20 cellular contexts compared by ENCODE assay signal in genomic region chr3:61961882-61962281, GRCh38.
"Had no signal": no experiment of that assay in that cellular context is flagged by ENCODE, and none has a peak within 500 bp of the region (broad histone marks: within the 10 kb centered on the region; RNA-seq: fewer than 3 reads in every experiment).

No MANE protein-coding gene starts in this region.

- DNase-seq: cortex of kidney; effector memory CD4-positive, alpha-beta T cell; foreskin melanocyte; head of caudate nucleus; hippocampal formation; mesendoderm; naive B cell; psoas muscle; retina; sigmoid colon; small intestine; stimulated activated CD4-positive, alpha-beta T cell treated with anti-CD3 and anti-CD28 coated beads, Interleukin-2, amount 100 ng/mL, for 48 hours; stimulated activated naive CD8-positive, alpha-beta T cell treated with anti-CD3 and anti-CD28 coated beads, Interleukin-15, Interleukin-2, amounts not matched to agents 100 U/mL and 50 U/mL, for 24 hours; thyroid gland had no signal

- H3K36me3 ChIP-seq: neutrophil, sigmoid colon, suprapubic skin, thyroid gland had no signal

- H3K36me3 Mint-ChIP-seq: naive B cell; stimulated activated effector memory CD8-positive, alpha-beta T cell treated with anti-CD3 and anti-CD28 coated beads, Interleukin-12 subunit alpha, Interleukin-12 subunit beta, amount 100 ng/mL, for 72 hours; type B pancreatic cell had no signal

- H3K27ac Mint-ChIP-seq: nephron; stimulated activated effector memory CD8-positive, alpha-beta T cell treated with anti-CD3 and anti-CD28 coated beads, Interleukin-12 subunit alpha, Interleukin-12 subunit beta, amount 100 ng/mL, for 72 hours; type B pancreatic cell had no signal

- H3K4me1 Mint-ChIP-seq: naive B cell; stimulated activated effector memory CD8-positive, alpha-beta T cell treated with anti-CD3 and anti-CD28 coated beads, Interleukin-12 subunit alpha, Interleukin-12 subunit beta, amount 100 ng/mL, for 72 hours had no signal

- H3K4me3 ChIP-seq: psoas muscle, sigmoid colon, suprapubic skin, thyroid gland had no signal

- H3K27me3 Mint-ChIP-seq: naive B cell, type B pancreatic cell had no signal

- H3K9me3 ChIP-seq: neutrophil, psoas muscle, sigmoid colon, suprapubic skin, thyroid gland had no signal

- H3K27ac ChIP-seq: epithelial cell of prostate, neutrophil, psoas muscle, sigmoid colon, suprapubic skin, thyroid gland had no signal

- ATAC-seq: stimulated activated effector memory CD8-positive, alpha-beta T cell treated with anti-CD3 and anti-CD28 coated beads, Interleukin-12 subunit alpha, Interleukin-12 subunit beta, amount 100 ng/mL, for 72 hours; stimulated activated naive CD8-positive, alpha-beta T cell treated with anti-CD3 and anti-CD28 coated beads, Interleukin-15, Interleukin-2, amounts not matched to agents 100 U/mL and 50 U/mL, for 24 hours had no signal

- H3K4me3 Mint-ChIP-seq: naive B cell; nephron; stimulated activated effector memory CD8-positive, alpha-beta T cell treated with anti-CD3 and anti-CD28 coated beads, Interleukin-12 subunit alpha, Interleukin-12 subunit beta, amount 100 ng/mL, for 72 hours; type B pancreatic cell had no signal

- H3K9me3 Mint-ChIP-seq: nephron; stimulated activated effector memory CD8-positive, alpha-beta T cell treated with anti-CD3 and anti-CD28 coated beads, Interleukin-12 subunit alpha, Interleukin-12 subunit beta, amount 100 ng/mL, for 72 hours; type B pancreatic cell had no signal

- H3K27me3 ChIP-seq: neutrophil, sigmoid colon, suprapubic skin, thyroid gland had no signal
